ENCODE assay signal across 17 cellular contexts in the genomic region with DNA sequence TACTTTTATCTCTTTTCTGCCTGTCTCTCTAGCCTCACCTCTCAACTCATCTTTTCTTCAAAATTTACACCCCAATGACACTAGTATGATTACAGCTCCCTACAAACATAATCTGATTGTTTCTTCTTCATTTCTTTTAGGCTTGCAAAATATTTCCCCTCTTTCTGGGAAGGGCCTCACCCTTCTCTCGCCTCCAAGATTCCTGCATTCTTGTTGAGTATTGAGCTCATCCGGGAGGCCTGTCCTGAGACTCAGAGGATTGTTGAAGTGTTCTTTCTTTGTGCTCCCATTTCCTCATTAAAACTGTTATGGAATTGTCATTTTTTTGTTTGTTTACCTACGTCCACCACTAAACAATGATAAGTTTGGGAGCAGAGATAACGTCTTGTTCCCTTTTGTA.
DNase-seq lines count a peak whose midpoint lies in the region; ATAC-seq, FAIRE-seq and TF ChIP-seq lines count a peak whose summit lies in the region.
"Had no signal": no experiment of that assay in that cellular context is flagged by ENCODE, and none has a peak within 500 bp of the region (broad histone marks: within the 10 kb centered on the region; RNA-seq: fewer than 3 reads in every experiment).

No MANE protein-coding gene starts in this region.

- FAIRE-seq in H1 (lab: Jason Lieb, UNC), result no peak
- FAIRE-seq: GM12878, GM18507 had no signal

- TF ChIP-seq EP300 in H1 (IDR thresholded peaks at IDR 0.05; ENCODE audit: borderline replicate concordance in 1 of 2, low read depth in 2 of 2, low read length in 2 of 2) (no peak), stomach (IDR thresholded peaks at IDR 0.05) (no peak)

- H4K5ac ChIP-seq in H1 (ENCODE audit: insufficient read length, low read depth, low read length), result no peak overlapping the region

- H3K4me3 Mint-ChIP-seq in HFFc6, result no peak overlapping the region
- H3K4me3 Mint-ChIP-seq: B cell; CD4-positive, alpha-beta T cell had no signal

- H3K23me2 ChIP-seq in H1 (ENCODE audit: low read depth, low read length), result no peaks in the 10 kb centered on the region

- H4K91ac ChIP-seq in H1 (replicated peaks; ENCODE audit: insufficient read length, low read length), result no peak overlapping the region

- no peak for TF ChIP-seq RAD21 in H1 (IDR thresholded peaks at IDR 0.05 in 1 of 2, conservative IDR thresholded peaks at IDR 0.05 in 1 of 2; ENCODE audit: low read depth in 2 of 2, low read length in 2 of 2)

- H3K9ac ChIP-seq in H1 (replicated peaks in 1 of 4; ENCODE audit: extremely low read depth in 1 of 4, low read depth in 3 of 4, low read length in 3 of 4), result no peak overlapping the region

- H2BK120ac ChIP-seq in H1 (replicated peaks; ENCODE audit: low read depth, low read length), result no peak overlapping the region

- H3K4me1 ChIP-seq in H1 (replicated peaks in 1 of 4; ENCODE audit: control insufficient read depth in 3 of 4, insufficient read depth in 4 of 4, low read length in 3 of 4) (peaks cover 0 to 7% (median 3%) of the 10 kb centered on the region in 4 experiments; a peak in 5 of 7 replicates), stomach (no peaks in the 10 kb centered on the region)

- H3K36me3 ChIP-seq in H1 (ENCODE audit: control insufficient read depth in 2 of 4, insufficient read depth in 4 of 4, low read length in 3 of 4), result no peaks in the 10 kb centered on the region; a peak in 1 of 8 replicates
- H3K36me3 ChIP-seq in stomach, result no peaks in the 10 kb centered on the region

- CTCF ChIA-PET in H1 (lab: Charles Lee; ENCODE audit: partially characterized antibody), result interaction anchor here (0.6 to 1.3 kb wide), 4 partner anchors 21 to 278 kb away, joined by 3 to 5 read pairs (median 3); no protein-coding TSS in a partner anchor
- CTCF ChIA-PET in RWPE1 (lab: Yijun Ruan, JAX), result no interaction called here

- no peak overlapping the region for H3K56ac ChIP-seq in H1 (replicated peaks; ENCODE audit: insufficient read length, low read depth, low read length)

- H3K27ac ChIP-seq in H1 (ENCODE audit: low read depth, low read length) (no peak overlapping the region), stomach (no peak overlapping the region), RWPE1 (no peak overlapping the region)
- H3K27ac ChIP-seq: HL-60 had no signal

- H3K23ac ChIP-seq in H1 (ENCODE audit: insufficient read length), result no peak overlapping the region

- H3K79me2 ChIP-seq in H1 (ENCODE audit: control insufficient read depth in 1 of 2, insufficient read depth in 2 of 2, low read length in 2 of 2), result no peaks in the 10 kb centered on the region

- H3K36me3 Mint-ChIP-seq in HFFc6 (ENCODE audit: low read depth), result peaks cover 6% of the 10 kb centered on the region; the same call in 1 of the 2 replicates

- TF ChIP-seq POLR2A in H1 (IDR thresholded peaks at IDR 0.05; ENCODE audit: control extremely low read depth in 1 of 2, low read depth in 2 of 2, low read length in 2 of 2), result no peak
- TF ChIP-seq POLR2A in stomach (IDR thresholded peaks at IDR 0.05), result no peak

- H2BK5ac ChIP-seq in H1 (ENCODE audit: low read depth, low read length), result no peak overlapping the region

- no peaks in the 10 kb centered on the region for H3K27me3 Mint-ChIP-seq in HFFc6 (ENCODE audit: insufficient read depth)
- H3K27me3 Mint-ChIP-seq: B cell had no signal

- no peak overlapping the region for H2BK15ac ChIP-seq in H1 (ENCODE audit: low read length)

- peaks cover 33% of the 10 kb centered on the region; the same call in 1 of the 2 replicates for H3K4me1 Mint-ChIP-seq in HFFc6 (ENCODE audit: low read depth)
- H3K4me1 Mint-ChIP-seq: B cell had no signal

- no peak for ATAC-seq in GM21526 (IDR thresholded peaks at IDR 0.05; ENCODE audit: low FRiP score, unreplicated experiment)
- ATAC-seq: GM12878, HCT116 had no signal

- POLR2A ChIA-PET in H1 (lab: Charles Lee; ENCODE audit: partially characterized antibody), result no interaction called here
- POLR2A ChIA-PET in RWPE1 (lab: Yijun Ruan, JAX; ENCODE audit: low non-redundant PET), result no interaction called here

- H3K4me3 ChIP-seq in H1 (ENCODE audit: extremely low read depth in 1 of 4, insufficient read depth in 2 of 4, low read depth in 3 of 4, low read length in 4 of 4), result no peak overlapping the region
- no peak overlapping the region for H3K4me3 ChIP-seq in stomach
- H3K4me3 ChIP-seq: GM12878 had no signal

- H3K18ac ChIP-seq in H1 (ENCODE audit: extremely low read depth, low read length), result no peak overlapping the region

- H3K4ac ChIP-seq in H1 (replicated peaks; ENCODE audit: insufficient read length, low read depth, low read length), result no peak overlapping the region

- intact Hi-C loops in stomach (cut with DNase I; ENCODE audit: low total_unique reads), result no loop called here

- no peak overlapping the region for H2AK5ac ChIP-seq in H1 (ENCODE audit: low read depth, low read length)

- DNase-seq in HFFc6, result no peak
- DNase-seq in H1 (ENCODE audit: low read depth in 1 of 2, low spot score in 2 of 2), result no peak
- peak; percentile 27 for DNase-seq in iPS-NIHi7 (ENCODE audit: extremely low spot score)
- DNase-seq in NCI-H69 (lab: John Stamatoyannopoulos, UW), result no peak
- no peak for DNase-seq in stomach
- DNase-seq in RWPE1 (ENCODE audit: low spot score), result no peak
- DNase-seq: C1 segment of cervical spinal cord; Calu3; CD4-positive, alpha-beta T cell; DMS79; IMR-90 had no signal

- 47% methylated on average over 4 of the region's 4 CpGs; no CpG with 5 or more reads in 1 of the 2 experiments for WGBS in H1 (ENCODE audit: extremely low coverage in 1 of 2, insufficient coverage in 1 of 2, insufficient read length in 1 of 2, insufficient replicate concordance in 2 of 2, low coverage in 1 of 2, low lambda C conversion rate in 2 of 2, missing lambda C conversion rate in 1 of 2), 2 experiments
- WGBS in stomach, 5 donors, result 75 to 82% (median 78%) methylated on average over 4 of the region's 4 CpGs

- H2BK12ac ChIP-seq in H1 (ENCODE audit: low read depth, low read length), result peak overlapping the region; percentile 42; the same call in 1 of the 2 replicates

- H3K4me2 ChIP-seq in H1 (ENCODE audit: insufficient read depth in 1 of 2, low read depth in 2 of 2, low read length in 2 of 2), result peak overlapping the region; percentile 11 to 12; a peak in 1 of 4 replicates

- no peaks in the 10 kb centered on the region for H3K79me1 ChIP-seq in H1 (ENCODE audit: low read depth, low read length)

- H3K9me3 ChIP-seq in H1 (ENCODE audit: insufficient read depth in 2 of 2, low read depth in 1 of 2, low read length in 1 of 2), result peaks cover 3 to 5% of the 10 kb centered on the region in 2 experiments; a peak in 3 of 4 replicates
- H3K9me3 ChIP-seq in stomach, result no peaks in the 10 kb centered on the region

- no peak overlapping the region for H2BK20ac ChIP-seq in H1 (ENCODE audit: low read length)

- TF ChIP-seq CTCF in HFFc6 (IDR thresholded peaks at IDR 0.05) (no peak), H1 (IDR thresholded peaks at IDR 0.05; ENCODE audit: control extremely low read depth in 1 of 3, insufficient read depth in 1 of 3, low read depth in 1 of 3, low read length in 3 of 3) (no peak), stomach (IDR thresholded peaks at IDR 0.05) (no peak), RWPE1 (conservative IDR thresholded peaks at IDR 0.05; ENCODE audit: low read depth) (no peak)

- H4K20me1 ChIP-seq in H1 (replicated peaks in 1 of 2; ENCODE audit: control insufficient read depth in 1 of 2, insufficient read depth in 2 of 2, low read length in 2 of 2), result no peaks in the 10 kb centered on the region

- no peak overlapping the region for H4K8ac ChIP-seq in H1 (ENCODE audit: extremely low read depth, insufficient read depth, low read length)

- H3K27me3 ChIP-seq in H1 (replicated peaks in 1 of 4; ENCODE audit: control insufficient read depth in 3 of 4, extremely low read depth in 1 of 4, insufficient read depth in 3 of 4, low read length in 3 of 4) (no peaks in the 10 kb centered on the region), stomach (no peaks in the 10 kb centered on the region)

- peak overlapping the region; percentile 9; the same call in 1 of the 2 replicates for H3K27ac Mint-ChIP-seq in HFFc6
- H3K27ac Mint-ChIP-seq: B cell; CD4-positive, alpha-beta T cell had no signal

- no peak overlapping the region for H2AFZ ChIP-seq in H1 (ENCODE audit: low read length)

- peaks cover 21% of the 10 kb centered on the region for H3K9me3 Mint-ChIP-seq in HFFc6
- H3K9me3 Mint-ChIP-seq: CD4-positive, alpha-beta T cell had no signal

- no peak overlapping the region for H3K14ac ChIP-seq in H1 (ENCODE audit: insufficient read length)

TF ChIP-seq in H1, 55 proteins besides CTCF, POLR2A, EP300 and RAD21:
- TF ChIP-seq CREB1 (IDR thresholded peaks at IDR 0.05) (no peak), TAF1 (IDR thresholded peaks at IDR 0.05; ENCODE audit: low read depth, low read length) (no peak), NRF1 (IDR thresholded peaks at IDR 0.05; ENCODE audit: low read depth, low read length) (no peak), TEAD4 (IDR thresholded peaks at IDR 0.05; ENCODE audit: low read depth, low read length) (peak; percentile 58; the same call in 1 of the 2 replicates), SP1 (IDR thresholded peaks at IDR 0.05; ENCODE audit: low read depth, low read length) (0 out of 2 replicates have a peak, but pooled peaks have one; percentile 12)
